In the genomic region with DNA sequence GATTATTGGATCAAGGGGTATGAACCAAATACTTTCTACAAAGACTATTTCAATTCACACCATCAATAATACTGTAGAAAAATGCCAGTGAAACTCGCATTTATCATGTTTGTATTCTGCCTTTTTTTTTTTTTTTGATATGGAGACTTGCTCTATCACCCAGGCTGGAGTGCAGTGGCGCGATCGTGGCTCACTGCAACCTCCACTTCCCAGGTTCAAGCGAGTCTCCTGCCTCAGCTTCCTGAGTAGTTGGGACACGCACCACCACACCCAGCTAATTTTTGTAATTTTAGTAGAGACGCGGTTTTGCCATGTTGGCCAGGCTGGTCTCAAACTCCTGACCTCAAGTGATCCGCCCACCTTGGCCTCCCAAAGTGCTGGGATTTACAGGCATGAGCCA, we compare ENCODE assay signal across 4 cellular contexts. TPM values are rescaled to one million over a fixed set of nuclear protein-coding genes. Genes with fewer than 3 reads are reported as not detected.
"Had no signal": no experiment of that assay in that cellular context is flagged by ENCODE, and none has a peak within 500 bp of the region (broad histone marks: within the 10 kb centered on the region; RNA-seq: fewer than 3 reads in every experiment).

No MANE protein-coding gene starts in this region.

RNA-seq across cellular contexts. Expression of a gene that starts 56.4 kb away (rescaled TPM):
- total RNA-seq: activated CD8-positive, alpha-beta T cell treated with anti-CD3 and anti-CD28 coated beads, Interleukin-2, amount 10 ng/mL, durations not matched to agents 7 days and 5 days; activated naive CD8-positive, alpha-beta T cell treated with anti-CD3 and anti-CD28 coated beads, Interleukin-2, amount 10 ng/mL, durations not matched to agents 7 days and 5 days; SJSA1; T-helper 1 cell treated with Interleukin-12 subunit alpha and Interleukin-12 subunit beta and Interleukin-4 antibody, amounts not matched to agents 30 ng/mL and 1 ng/mL, for 36 hours had no signal
